Comparison of ENCODE assay signal across 25 cellular contexts in the genomic region with DNA sequence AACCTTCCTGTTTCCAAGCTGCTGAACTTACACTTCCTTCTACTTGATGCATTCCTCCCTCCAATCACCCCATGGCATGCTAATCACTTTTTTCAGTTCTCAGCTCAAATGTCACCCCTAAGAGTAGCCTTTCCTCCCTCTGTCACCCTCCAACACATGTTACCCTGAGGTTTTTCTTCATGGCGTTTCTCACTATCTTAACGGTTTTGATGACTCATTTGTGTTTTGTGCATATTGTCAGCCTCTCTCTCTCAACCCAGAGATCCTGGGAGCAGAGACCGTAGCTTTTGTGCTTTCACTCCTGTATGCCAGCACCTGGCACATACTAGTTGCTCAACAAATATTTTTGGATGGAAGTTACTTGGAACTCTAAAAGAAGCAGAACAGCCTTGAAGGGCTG. TPM values are rescaled to one million over a fixed set of nuclear protein-coding genes. Genes with fewer than 3 reads are reported as not detected.
"Had no signal": no experiment of that assay in that cellular context is flagged by ENCODE, and none has a peak within 500 bp of the region (broad histone marks: within the 10 kb centered on the region; RNA-seq: fewer than 3 reads in every experiment).

No MANE protein-coding gene starts in this region.

- H3K4me3 ChIP-seq: gastrocnemius medialis, lung, pancreas, smooth muscle cell, suprapubic skin, thyroid gland, uterus had no signal

- H3K9me3 ChIP-seq: gastrocnemius medialis, pancreas, suprapubic skin, thyroid gland, uterus had no signal

- H3K27me3 ChIP-seq: gastrocnemius medialis, pancreas, suprapubic skin, thyroid gland, uterus had no signal

- ATAC-seq: esophagus mucosa; gastrocnemius medialis; left colon; left ventricle myocardium superior; pancreas; right cardiac atrium; stimulated activated naive CD8-positive, alpha-beta T cell treated with anti-CD3 and anti-CD28 coated beads, Interleukin-15, Interleukin-2, amounts not matched to agents 100 U/mL and 50 U/mL, for 24 hours had no signal

- H3K4me1 Mint-ChIP-seq: naive B cell; stimulated activated effector memory CD8-positive, alpha-beta T cell treated with anti-CD3 and anti-CD28 coated beads, Interleukin-12 subunit alpha, Interleukin-12 subunit beta, amount 100 ng/mL, for 72 hours had no signal

- DNase-seq: effector memory CD4-positive, alpha-beta T cell; gastrocnemius medialis; hippocampal formation; left colon; left ventricle myocardium superior; mesenchymal stem cell; naive B cell; occipital lobe; pancreas; right cardiac atrium; stimulated activated CD4-positive, alpha-beta T cell treated with anti-CD3 and anti-CD28 coated beads, Interleukin-4, amount 100 ng/mL, for 1 hour; stimulated activated CD8-positive, alpha-beta memory T cell treated with anti-CD3 and anti-CD28 coated beads, Interleukin-4, amount 100 ng/mL, for 48 hours; stimulated activated naive CD8-positive, alpha-beta T cell treated with anti-CD3 and anti-CD28 coated beads, Interleukin-15, Interleukin-2, amounts not matched to agents 100 U/mL and 50 U/mL, for 24 hours; thyroid gland; uterus had no signal

- H3K4me1 ChIP-seq: pancreas, suprapubic skin, thyroid gland, uterus had no signal

- H3K27me3 Mint-ChIP-seq: progenitor cell of endocrine pancreas had no signal

- H3K27ac ChIP-seq: gastrocnemius medialis, pancreas, suprapubic skin, thyroid gland, uterus had no signal

- H3K4me2 ChIP-seq: smooth muscle cell had no signal

- H3K9me3 Mint-ChIP-seq: nephron, type B pancreatic cell had no signal

- H3K4me3 Mint-ChIP-seq: naive B cell; nephron; stimulated activated effector memory CD8-positive, alpha-beta T cell treated with anti-CD3 and anti-CD28 coated beads, Interleukin-12 subunit alpha, Interleukin-12 subunit beta, amount 100 ng/mL, for 72 hours; type B pancreatic cell had no signal

- H3K36me3 Mint-ChIP-seq: naive B cell; stimulated activated effector memory CD8-positive, alpha-beta T cell treated with anti-CD3 and anti-CD28 coated beads, Interleukin-12 subunit alpha, Interleukin-12 subunit beta, amount 100 ng/mL, for 72 hours; type B pancreatic cell had no signal

- H3K27ac Mint-ChIP-seq: naive B cell; progenitor cell of endocrine pancreas; stimulated activated effector memory CD8-positive, alpha-beta T cell treated with anti-CD3 and anti-CD28 coated beads, Interleukin-12 subunit alpha, Interleukin-12 subunit beta, amount 100 ng/mL, for 72 hours; type B pancreatic cell had no signal

- H3K36me3 ChIP-seq: gastrocnemius medialis, pancreas, suprapubic skin, thyroid gland, uterus had no signal

RNA-seq across cellular contexts. Expression of a gene that starts 24.5 kb away (rescaled TPM):
- total RNA-seq: esophagus mucosa, fibroblast of lung, kidney epithelial cell, smooth muscle cell, suprapubic skin had no signal
- polyA plus RNA-seq: fibroblast of lung, pancreas, smooth muscle cell had no signal
